In the genomic region with DNA sequence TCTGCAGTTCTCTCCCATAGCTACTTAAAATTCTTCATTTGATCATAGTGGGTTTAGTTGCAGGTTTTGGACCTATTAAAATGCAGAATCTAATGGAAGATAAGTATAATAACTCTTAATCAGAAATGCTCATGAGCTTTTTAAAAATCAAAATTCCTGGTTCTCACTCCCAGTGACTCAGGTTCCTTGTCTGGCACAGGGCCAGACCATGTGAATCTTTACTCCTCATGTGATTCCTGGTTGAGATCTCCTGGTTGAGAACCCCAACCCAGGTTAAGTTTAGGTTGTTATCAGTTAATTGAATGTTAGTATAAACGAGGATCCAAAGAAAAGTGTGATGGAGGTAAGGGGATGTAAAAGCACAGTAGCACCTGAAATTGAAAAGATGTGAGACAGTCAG, we compare ENCODE assay signal across 19 cellular contexts. TPM values are rescaled to one million over a fixed set of nuclear protein-coding genes. Genes with fewer than 3 reads are reported as not detected.
DNase-seq lines count a peak whose midpoint lies in the region; ATAC-seq, FAIRE-seq and TF ChIP-seq lines count a peak whose summit lies in the region.
"Had no signal": no experiment of that assay in that cellular context is flagged by ENCODE, and none has a peak within 500 bp of the region (broad histone marks: within the 10 kb centered on the region; RNA-seq: fewer than 3 reads in every experiment).

No MANE protein-coding gene starts in this region.

- H3K9ac ChIP-seq in PC-3 (ENCODE audit: low read length): no peak overlapping the region
- H3K9ac ChIP-seq: BLaER1, GM23248 had no signal

- ATAC-seq in PC-3 (no peak), GM21447 (IDR thresholded peaks at IDR 0.05; ENCODE audit: unreplicated experiment) (no peak)
- no peak for ATAC-seq in activated naive CD4-positive, alpha-beta T cell treated with anti-CD3 and anti-CD28 coated beads, Interleukin-2, amount 50 U/mL, for 72 hours
- no peak for ATAC-seq in activated CD8-positive, alpha-beta memory T cell treated with anti-CD3 and anti-CD28 coated beads, Interleukin-2, amount 10 ng/mL, durations not matched to agents 7 days and 5 days
- ATAC-seq: GM12878, HepG2 had no signal

- H3K27me3 ChIP-seq in PC-3 (ENCODE audit: low read length) (no peaks in the 10 kb centered on the region), bronchial epithelial cell (ENCODE audit: control insufficient read depth, insufficient read depth, low read length) (no peaks in the 10 kb centered on the region), tibial artery (no peaks in the 10 kb centered on the region)
- H3K27me3 ChIP-seq: BLaER1, Peyer's patch had no signal

- no peaks in the 10 kb centered on the region for H3K36me3 ChIP-seq in PC-3 (ENCODE audit: low read depth, low read length)
- no peaks in the 10 kb centered on the region for H3K36me3 ChIP-seq in bronchial epithelial cell (ENCODE audit: control insufficient read depth, insufficient read depth, low read length)
- no peaks in the 10 kb centered on the region for H3K36me3 ChIP-seq in tibial artery
- H3K36me3 ChIP-seq: BLaER1, Peyer's patch had no signal

- no peak overlapping the region for H3K4me3 Mint-ChIP-seq in activated CD8-positive, alpha-beta memory T cell treated with anti-CD3 and anti-CD28 coated beads, Interleukin-2, amount 10 ng/mL, durations not matched to agents 7 days and 5 days
- H3K4me3 Mint-ChIP-seq: CD8-positive, alpha-beta memory T cell had no signal

- peaks cover 2% of the 10 kb centered on the region for H3K27me3 Mint-ChIP-seq in activated CD8-positive, alpha-beta memory T cell treated with anti-CD3 and anti-CD28 coated beads, Interleukin-2, amount 10 ng/mL, durations not matched to agents 7 days and 5 days

- no peak overlapping the region for H3K27ac Mint-ChIP-seq in activated naive CD4-positive, alpha-beta T cell treated with anti-CD3 and anti-CD28 coated beads, Interleukin-2, amount 50 U/mL, for 72 hours
- H3K27ac Mint-ChIP-seq in activated CD8-positive, alpha-beta memory T cell treated with anti-CD3 and anti-CD28 coated beads, Interleukin-2, amount 10 ng/mL, durations not matched to agents 7 days and 5 days: no peak overlapping the region
- H3K27ac Mint-ChIP-seq: CD8-positive, alpha-beta memory T cell had no signal

- POLR2A ChIA-PET in PC-3 (lab: Charles Lee; ENCODE audit: unreplicated experiment): no interaction called here

- H3K79me2 ChIP-seq in PC-3 (ENCODE audit: low read length): no peaks in the 10 kb centered on the region

- no peaks in the 10 kb centered on the region for H3K36me3 Mint-ChIP-seq in activated naive CD4-positive, alpha-beta T cell treated with anti-CD3 and anti-CD28 coated beads, Interleukin-2, amount 50 U/mL, for 72 hours
- H3K36me3 Mint-ChIP-seq in activated CD8-positive, alpha-beta memory T cell treated with anti-CD3 and anti-CD28 coated beads, Interleukin-2, amount 10 ng/mL, durations not matched to agents 7 days and 5 days: peaks cover 16% of the 10 kb centered on the region

- intact Hi-C loops in PC-3 (cut with micrococcal nuclease) (no loop called here), tibial artery (cut with DNase I; ENCODE audit: low total_unique reads) (no loop called here)

- DNase-seq in ACHN (peak; percentile 52), PC-3 (peak; percentile 20), bronchial epithelial cell (ENCODE audit: low read depth) (peak; percentile 50), kidney tubule cell (ENCODE audit: low spot score) (peak; percentile 71), tibial artery (no peak)
- DNase-seq in activated naive CD4-positive, alpha-beta T cell treated with anti-CD3 and anti-CD28 coated beads, Interleukin-2, amount 50 U/mL, for 72 hours (ENCODE audit: low spot score in 2 of 2): no peak
- no peak for DNase-seq in activated CD8-positive, alpha-beta memory T cell treated with anti-CD3 and anti-CD28 coated beads, Interleukin-2, amount 10 ng/mL, durations not matched to agents 7 days and 5 days
- DNase-seq: CD8-positive, alpha-beta memory T cell; DND-41; GDM1; GM23248; NCI-H1105 treated with DMSO at 0.1 percent for 48 hours; NCI-H187 treated with DMSO at 0.1 percent for 48 hours; Peyer's patch; SHP77 treated with DMSO at 0.1 percent for 48 hours had no signal

- no peaks in the 10 kb centered on the region for H3K9me2 ChIP-seq in PC-3 (replicated peaks; ENCODE audit: low read length)

- H3K9me3 Mint-ChIP-seq in activated naive CD4-positive, alpha-beta T cell treated with anti-CD3 and anti-CD28 coated beads, Interleukin-2, amount 50 U/mL, for 72 hours: no peaks in the 10 kb centered on the region
- no peaks in the 10 kb centered on the region for H3K9me3 Mint-ChIP-seq in activated CD8-positive, alpha-beta memory T cell treated with anti-CD3 and anti-CD28 coated beads, Interleukin-2, amount 10 ng/mL, durations not matched to agents 7 days and 5 days (ENCODE audit: low read depth)
- H3K9me3 Mint-ChIP-seq: CD8-positive, alpha-beta memory T cell had no signal

- peaks cover 18% of the 10 kb centered on the region for H3K4me1 Mint-ChIP-seq in activated CD8-positive, alpha-beta memory T cell treated with anti-CD3 and anti-CD28 coated beads, Interleukin-2, amount 10 ng/mL, durations not matched to agents 7 days and 5 days
- H3K4me1 Mint-ChIP-seq: CD8-positive, alpha-beta memory T cell had no signal

- H3F3A ChIP-seq in PC-3 (ENCODE audit: low read length, unreplicated experiment): no peaks in the 10 kb centered on the region

- H3K4me3 ChIP-seq in PC-3 (ENCODE audit: low read length): no peak overlapping the region
- no peak overlapping the region for H3K4me3 ChIP-seq in bronchial epithelial cell (ENCODE audit: low read depth, low read length)
- no peak overlapping the region for H3K4me3 ChIP-seq in tibial artery
- H3K4me3 ChIP-seq: BLaER1, GM12878, GM23248, Peyer's patch had no signal

- no peak for TF ChIP-seq CTCF in PC-3 (conservative IDR thresholded peaks at IDR 0.05; ENCODE audit: low read depth, low read length)
- TF ChIP-seq CTCF in bronchial epithelial cell (IDR thresholded peaks at IDR 0.05; ENCODE audit: insufficient read depth, low read length, severe bottlenecking): no peak
- no peak for TF ChIP-seq CTCF in tibial artery (IDR thresholded peaks at IDR 0.05)

- no TSS peak for BruUV-seq in PC-3 (replicated peaks; lab: Mats Ljungman, UMichigan)

- H3K27ac ChIP-seq in PC-3 (ENCODE audit: low read length) (no peak overlapping the region), tibial artery (no peak overlapping the region)
- H3K27ac ChIP-seq: GM23248, Peyer's patch had no signal

- H3K4me1 ChIP-seq in PC-3 (ENCODE audit: insufficient read depth, low read length): peaks cover 12% of the 10 kb centered on the region
- peaks cover 0 to under 1% (median 0%) of the 10 kb centered on the region in 4 donors for H3K4me1 ChIP-seq in tibial artery

- H4K20me1 ChIP-seq in PC-3 (ENCODE audit: low read length): no peaks in the 10 kb centered on the region
- H4K20me1 ChIP-seq: BLaER1 had no signal

- CTCF ChIA-PET in PC-3 (lab: Charles Lee): no interaction called here
- CTCF ChIA-PET in activated CD8-positive, alpha-beta memory T cell treated with anti-CD3 and anti-CD28 coated beads, Interleukin-2, amount 10 ng/mL, durations not matched to agents 7 days and 5 days (lab: Charles Lee): no interaction called here

- no peak overlapping the region for H2AFZ ChIP-seq in PC-3 (ENCODE audit: low read length)
- H2AFZ ChIP-seq: GM23248 had no signal

- in situ Hi-C loops in ACHN (cut with HindIII; ENCODE audit: low pct_ligation_motif_present, low pct_unique_long_range_greater_than_20kb, low sequenced_read_pairs): no loop called here

- no peak for FAIRE-seq in bronchial epithelial cell (lab: Jason Lieb, UNC)
- FAIRE-seq: GM12878, HepG2 had no signal

- no peaks in the 10 kb centered on the region for H3K9me3 ChIP-seq in PC-3 (ENCODE audit: low read length)
- no peaks in the 10 kb centered on the region for H3K9me3 ChIP-seq in tibial artery
- H3K9me3 ChIP-seq: Peyer's patch had no signal

- H3K4me2 ChIP-seq in PC-3 (ENCODE audit: low read length): no peak overlapping the region

RNA-seq across cellular contexts. Expression of a gene that starts 17.5 kb away (rescaled TPM):
- total RNA-seq in PC-3 (2014; rRNA removed) (21.7 and 28.0 TPM in 2 replicates), bronchial epithelial cell (26.6 and 31.0 TPM in 2 replicates)
- total RNA-seq in activated naive CD4-positive, alpha-beta T cell treated with anti-CD3 and anti-CD28 coated beads, Interleukin-2, amount 50 U/mL, for 72 hours: 10 to 100 TPM; 10.6 to 18.9 TPM
- total RNA-seq in activated CD8-positive, alpha-beta memory T cell treated with anti-CD3 and anti-CD28 coated beads, Interleukin-2, amount 10 ng/mL, durations not matched to agents 7 days and 5 days: 10 to 100 TPM; 16.3 to 22.6 TPM

Comparison
In these comparisons a context has a peak if more than half of its experiments do, and no peak if none do; other contexts are left out.
1. DNase-seq: peak in ACHN (single experiment), PC-3 (single experiment), bronchial epithelial cell (single experiment) and kidney tubule cell (single experiment); none in activated naive CD4-positive, alpha-beta T cell treated with anti-CD3 and anti-CD28 coated beads, Interleukin-2, amount 50 U/mL, for 72 hours (0 of 2), tibial artery (0 of 2) and activated CD8-positive, alpha-beta memory T cell treated with anti-CD3 and anti-CD28 coated beads, Interleukin-2, amount 10 ng/mL, durations not matched to agents 7 days and 5 days (single experiment).